ENCODE assay signal across 12 cellular contexts in the genomic region with DNA sequence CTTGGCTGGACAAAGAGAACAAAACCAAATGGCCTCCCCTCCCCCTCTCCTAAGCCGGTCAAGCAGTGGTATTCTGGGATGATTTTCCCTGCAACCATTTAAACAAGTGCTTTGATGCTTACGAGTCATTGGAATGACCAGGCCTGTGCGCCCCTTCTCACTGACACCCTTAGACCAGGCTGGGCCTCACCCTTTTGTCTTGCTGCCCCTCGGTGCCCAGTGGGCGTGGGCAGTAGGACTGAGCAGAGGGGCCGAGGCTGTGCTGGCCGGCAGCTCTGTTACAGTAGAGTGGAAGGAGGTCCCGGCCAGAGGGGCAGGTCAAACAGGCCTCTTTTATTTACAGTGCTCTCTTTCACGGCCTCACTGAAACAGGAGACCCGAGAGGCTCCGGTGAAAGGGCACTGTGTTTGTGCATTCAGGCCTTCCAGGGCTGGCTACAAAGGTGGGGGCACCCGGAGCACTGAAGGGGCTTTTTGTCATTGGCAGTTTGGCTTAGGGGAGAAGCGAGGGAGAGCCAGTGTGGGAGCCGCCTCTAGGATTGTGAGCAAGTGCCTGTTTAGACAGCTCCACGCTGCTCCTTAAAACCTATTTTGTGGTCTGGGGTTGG. TPM values are rescaled to one million over a fixed set of nuclear protein-coding genes. Genes with fewer than 3 reads are reported as not detected.
DNase-seq lines count a peak whose midpoint lies in the region; ATAC-seq and TF ChIP-seq lines count a peak whose summit lies in the region.
"Had no signal": no experiment of that assay in that cellular context is flagged by ENCODE, and none has a peak within 500 bp of the region (broad histone marks: within the 10 kb centered on the region; RNA-seq: fewer than 3 reads in every experiment).

No MANE protein-coding gene starts in this region.

- H3K9me3 ChIP-seq in hepatocyte (ENCODE audit: low read depth): no peaks in the 10 kb centered on the region

- no peak overlapping the region for H3K4me3 ChIP-seq in hepatocyte

- H3K36me3 ChIP-seq in hepatocyte (replicated peaks; ENCODE audit: insufficient read depth, low read depth): no peaks in the 10 kb centered on the region

- H3K27me3 ChIP-seq in hepatocyte: no peaks in the 10 kb centered on the region

- H3K79me2 ChIP-seq in hepatocyte: peaks cover 70% of the 10 kb centered on the region

- peak; percentile 5 for ATAC-seq in left ventricle myocardium superior
- ATAC-seq in left cardiac atrium: no peak
- no peak for ATAC-seq in GM19395 (IDR thresholded peaks at IDR 0.05; ENCODE audit: unreplicated experiment)
- ATAC-seq in GM18909 (IDR thresholded peaks at IDR 0.05; ENCODE audit: poor library complexity, unreplicated experiment): no peak
- ATAC-seq: activated CD4-positive, alpha-beta T cell treated with anti-CD3 and anti-CD28 coated beads for 36 hours had no signal

- peaks cover 14% of the 10 kb centered on the region for H4K20me1 ChIP-seq in hepatocyte (ENCODE audit: insufficient read depth, poor library complexity, severe bottlenecking)

- H3K27ac ChIP-seq in hepatocyte: peak overlapping the region; percentile 4

- WGBS in hepatocyte (ENCODE audit: low lambda C conversion rate, missing lambda C conversion rate): 47% methylated on average over 15 of the region's 15 CpGs

- intact Hi-C loops in left ventricle myocardium superior (cut with micrococcal nuclease): no loop called here
- intact Hi-C loops in left cardiac atrium (cut with DNase I): no loop called here
- intact Hi-C loops in posterior vena cava (cut with DNase I): no loop called here

- DNase-seq in left ventricle myocardium superior (no peak), left cardiac atrium (no peak), hepatocyte (ENCODE audit: low spot score) (no peak), pons (ENCODE audit: low spot score) (peak; percentile 79), posterior vena cava (ENCODE audit: low spot score) (no peak)
- no peak for DNase-seq in activated CD8-positive, alpha-beta memory T cell treated with anti-CD3 and anti-CD28 coated beads for 24 hours
- DNase-seq: activated CD4-positive, alpha-beta T cell treated with anti-CD3 and anti-CD28 coated beads for 36 hours; activated effector memory CD4-positive, alpha-beta T cell treated with anti-CD3 and anti-CD28 coated beads, Interleukin-2, amount 50 U/mL, for 16 hours; NCI-H146 had no signal

- peak overlapping the region; percentile 44 for H3K4me2 ChIP-seq in hepatocyte

- no peak overlapping the region for H2AFZ ChIP-seq in hepatocyte

- no peak for TF ChIP-seq CTCF in hepatocyte (IDR thresholded peaks at IDR 0.05; ENCODE audit: poor library complexity)

- H3K4me1 ChIP-seq in hepatocyte (ENCODE audit: insufficient read depth): peaks cover 20% of the 10 kb centered on the region

- no peaks in the 10 kb centered on the region for H3K9me2 ChIP-seq in hepatocyte (replicated peaks; ENCODE audit: insufficient read depth)

RNA-seq across cellular contexts. Expression of gene ZBTB16, which starts 32.4 kb away (rescaled TPM):
- 67.3 TPM for total RNA-seq in left ventricle myocardium superior
- 10 to 100 TPM; 65.2 to 79.5 TPM for total RNA-seq in left cardiac atrium
- total RNA-seq in hepatocyte: 21.0 and 30.1 TPM in 2 replicates
- polyA plus RNA-seq in hepatocyte: 52.3 and 67.5 TPM in 2 replicates
- 100 to 1,000 TPM; 188 to 208 TPM for total RNA-seq in posterior vena cava
- polyA plus RNA-seq: AG04450 had no signal
